Comparison of ENCODE assay signal across 1 cellular context in the genomic region with DNA sequence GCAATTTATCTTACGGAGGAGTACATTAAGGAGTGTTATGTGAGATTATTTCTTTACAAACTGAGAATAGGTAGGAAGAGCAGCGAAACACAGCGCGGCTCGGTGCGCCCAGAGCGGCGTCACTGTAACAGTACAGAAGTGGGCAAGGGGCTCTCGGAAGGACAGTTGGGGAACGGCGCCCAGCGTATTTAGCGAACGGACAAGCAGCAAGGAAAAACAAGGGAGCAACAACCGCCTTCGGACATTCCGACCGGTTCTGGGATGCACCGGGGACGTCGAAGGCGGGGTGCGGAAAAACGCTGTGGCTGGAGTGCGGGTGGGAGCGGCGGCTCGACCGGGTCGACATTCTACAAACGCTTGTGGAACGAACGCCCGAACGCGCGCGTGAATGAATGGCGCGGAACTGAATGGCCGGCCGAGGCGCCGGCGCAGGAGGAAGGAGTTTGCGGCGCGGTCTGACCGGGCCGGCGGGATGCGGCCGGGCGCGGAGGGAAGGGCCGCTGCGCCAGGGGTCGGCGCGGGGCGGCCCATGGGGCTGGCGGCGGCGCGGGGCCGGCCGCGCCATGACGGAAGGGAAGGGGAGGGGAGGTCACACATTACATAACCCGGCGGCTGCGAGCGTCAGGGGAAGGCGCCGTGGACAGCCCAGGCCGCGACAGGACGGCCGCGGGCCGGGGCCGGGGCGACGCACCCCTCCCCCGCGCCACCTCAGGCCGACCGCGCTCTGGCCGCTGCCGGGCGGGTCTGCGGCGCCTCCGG.
TF ChIP-seq lines count a peak whose summit lies in the region.

No MANE protein-coding gene starts in this region.

TF ChIP-seq in HepG2, 621 proteins besides CTCF, POLR2A, EP300 and RAD21 (continued from another document and continues in another):
- TF ChIP-seq ZNF746 (CRISPR knock-in tag; IDR thresholded peaks at IDR 0.05) (peak; percentile 18; the same call in 1 of the 2 replicates), ZNF567 (CRISPR knock-in tag; IDR thresholded peaks at IDR 0.05; ENCODE audit: borderline replicate concordance) (no peak), THYN1 (CRISPR knock-in tag; IDR thresholded peaks at IDR 0.05; ENCODE audit: borderline replicate concordance, low read depth) (no peak), ZNF616 (CRISPR knock-in tag; IDR thresholded peaks at IDR 0.05; ENCODE audit: low read depth) (peak; percentile 8; the same call in 1 of the 2 replicates), ATM (IDR thresholded peaks at IDR 0.05; ENCODE audit: borderline replicate concordance) (no peak), ZNF672 (CRISPR knock-in tag; IDR thresholded peaks at IDR 0.05) (no peak), ZNF563 (CRISPR knock-in tag; IDR thresholded peaks at IDR 0.05) (peak; percentile 2; the same call in 1 of the 2 replicates), ZNF839 (CRISPR knock-in tag; IDR thresholded peaks at IDR 0.05; ENCODE audit: borderline replicate concordance) (0 out of 2 replicates have a peak, but pooled peaks have one; percentile 65), XBP1 (CRISPR knock-in tag; IDR thresholded peaks at IDR 0.05) (no peak), ASH2L (IDR thresholded peaks at IDR 0.05; ENCODE audit: insufficient read length, low read depth, low read length) (peak; percentile 77), POLR2G (IDR thresholded peaks at IDR 0.05; ENCODE audit: low read depth, low read length) (peak; percentile 30; the same call in 1 of the 2 replicates), FOXO1 (CRISPR knock-in tag; IDR thresholded peaks at IDR 0.05) (peak; percentile 33; the same call in 1 of the 2 replicates), TGIF2 (CRISPR knock-in tag; IDR thresholded peaks at IDR 0.05) (no peak; the same call in 1 of the 2 replicates), ZBTB7A (CRISPR knock-in tag; IDR thresholded peaks at IDR 0.05) (0 out of 2 replicates have a peak, but pooled peaks have one; percentile 29), ZNF160 (CRISPR knock-in tag; IDR thresholded peaks at IDR 0.05) (no peak), ZNF441 (CRISPR knock-in tag; IDR thresholded peaks at IDR 0.05; ENCODE audit: borderline replicate concordance) (no peak), BRCA1 (CRISPR knock-in tag; IDR thresholded peaks at IDR 0.05) (0 out of 2 replicates have a peak, but pooled peaks have one; percentile 79), ARHGAP35 (CRISPR knock-in tag; IDR thresholded peaks at IDR 0.05; ENCODE audit: borderline replicate concordance) (no peak; the same call in 1 of the 2 replicates), HOXD1 (CRISPR knock-in tag; IDR thresholded peaks at IDR 0.05) (no peak), KLF9 (CRISPR knock-in tag; IDR thresholded peaks at IDR 0.05; ENCODE audit: low read depth) (no peak), RARA (CRISPR knock-in tag; IDR thresholded peaks at IDR 0.05) (peak; percentile 33; the same call in 1 of the 2 replicates), ISX (CRISPR knock-in tag; conservative IDR thresholded peaks at IDR 0.05) (no peak), FOXK1 (CRISPR knock-in tag; IDR thresholded peaks at IDR 0.05; ENCODE audit: borderline replicate concordance, low read depth) (peak; percentile 8; the same call in 1 of the 2 replicates), AKAP8 (CRISPR knock-in tag; IDR thresholded peaks at IDR 0.05) (no peak), CENPX (CRISPR knock-in tag; IDR thresholded peaks at IDR 0.05) (no peak), ZNF446 (CRISPR knock-in tag; IDR thresholded peaks at IDR 0.05) (0 out of 2 replicates have a peak, but pooled peaks have one; percentile 20), FLYWCH1 (CRISPR knock-in tag; IDR thresholded peaks at IDR 0.05) (no peak), MTA1 (CRISPR knock-in tag; IDR thresholded peaks at IDR 0.05; ENCODE audit: borderline replicate concordance) (no peak), HMG20A (CRISPR knock-in tag; IDR thresholded peaks at IDR 0.05; ENCODE audit: borderline replicate concordance) (no peak), MED1 (CRISPR knock-in tag; IDR thresholded peaks at IDR 0.05) (no peak), ZNF501 (CRISPR knock-in tag; IDR thresholded peaks at IDR 0.05) (peak; percentile 31; the same call in 1 of the 2 replicates), ZNF589 (CRISPR knock-in tag; conservative IDR thresholded peaks at IDR 0.05) (peak; percentile 79), FOXJ3 (CRISPR knock-in tag; IDR thresholded peaks at IDR 0.05; ENCODE audit: borderline replicate concordance) (no peak)
- TF ChIP-seq, protein P1, sequence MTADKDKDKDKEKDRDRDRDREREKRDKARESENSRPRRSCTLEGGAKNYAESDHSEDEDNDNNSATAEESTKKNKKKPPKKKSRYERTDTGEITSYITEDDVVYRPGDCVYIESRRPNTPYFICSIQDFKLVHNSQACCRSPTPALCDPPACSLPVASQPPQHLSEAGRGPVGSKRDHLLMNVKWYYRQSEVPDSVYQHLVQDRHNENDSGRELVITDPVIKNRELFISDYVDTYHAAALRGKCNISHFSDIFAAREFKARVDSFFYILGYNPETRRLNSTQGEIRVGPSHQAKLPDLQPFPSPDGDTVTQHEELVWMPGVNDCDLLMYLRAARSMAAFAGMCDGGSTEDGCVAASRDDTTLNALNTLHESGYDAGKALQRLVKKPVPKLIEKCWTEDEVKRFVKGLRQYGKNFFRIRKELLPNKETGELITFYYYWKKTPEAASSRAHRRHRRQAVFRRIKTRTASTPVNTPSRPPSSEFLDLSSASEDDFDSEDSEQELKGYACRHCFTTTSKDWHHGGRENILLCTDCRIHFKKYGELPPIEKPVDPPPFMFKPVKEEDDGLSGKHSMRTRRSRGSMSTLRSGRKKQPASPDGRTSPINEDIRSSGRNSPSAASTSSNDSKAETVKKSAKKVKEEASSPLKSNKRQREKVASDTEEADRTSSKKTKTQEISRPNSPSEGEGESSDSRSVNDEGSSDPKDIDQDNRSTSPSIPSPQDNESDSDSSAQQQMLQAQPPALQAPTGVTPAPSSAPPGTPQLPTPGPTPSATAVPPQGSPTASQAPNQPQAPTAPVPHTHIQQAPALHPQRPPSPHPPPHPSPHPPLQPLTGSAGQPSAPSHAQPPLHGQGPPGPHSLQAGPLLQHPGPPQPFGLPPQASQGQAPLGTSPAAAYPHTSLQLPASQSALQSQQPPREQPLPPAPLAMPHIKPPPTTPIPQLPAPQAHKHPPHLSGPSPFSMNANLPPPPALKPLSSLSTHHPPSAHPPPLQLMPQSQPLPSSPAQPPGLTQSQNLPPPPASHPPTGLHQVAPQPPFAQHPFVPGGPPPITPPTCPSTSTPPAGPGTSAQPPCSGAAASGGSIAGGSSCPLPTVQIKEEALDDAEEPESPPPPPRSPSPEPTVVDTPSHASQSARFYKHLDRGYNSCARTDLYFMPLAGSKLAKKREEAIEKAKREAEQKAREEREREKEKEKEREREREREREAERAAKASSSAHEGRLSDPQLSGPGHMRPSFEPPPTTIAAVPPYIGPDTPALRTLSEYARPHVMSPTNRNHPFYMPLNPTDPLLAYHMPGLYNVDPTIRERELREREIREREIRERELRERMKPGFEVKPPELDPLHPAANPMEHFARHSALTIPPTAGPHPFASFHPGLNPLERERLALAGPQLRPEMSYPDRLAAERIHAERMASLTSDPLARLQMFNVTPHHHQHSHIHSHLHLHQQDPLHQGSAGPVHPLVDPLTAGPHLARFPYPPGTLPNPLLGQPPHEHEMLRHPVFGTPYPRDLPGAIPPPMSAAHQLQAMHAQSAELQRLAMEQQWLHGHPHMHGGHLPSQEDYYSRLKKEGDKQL (CRISPR knock-in tag; IDR thresholded peaks at IDR 0.05; ENCODE audit: low read depth) = no peak
- TF ChIP-seq, protein P2, sequence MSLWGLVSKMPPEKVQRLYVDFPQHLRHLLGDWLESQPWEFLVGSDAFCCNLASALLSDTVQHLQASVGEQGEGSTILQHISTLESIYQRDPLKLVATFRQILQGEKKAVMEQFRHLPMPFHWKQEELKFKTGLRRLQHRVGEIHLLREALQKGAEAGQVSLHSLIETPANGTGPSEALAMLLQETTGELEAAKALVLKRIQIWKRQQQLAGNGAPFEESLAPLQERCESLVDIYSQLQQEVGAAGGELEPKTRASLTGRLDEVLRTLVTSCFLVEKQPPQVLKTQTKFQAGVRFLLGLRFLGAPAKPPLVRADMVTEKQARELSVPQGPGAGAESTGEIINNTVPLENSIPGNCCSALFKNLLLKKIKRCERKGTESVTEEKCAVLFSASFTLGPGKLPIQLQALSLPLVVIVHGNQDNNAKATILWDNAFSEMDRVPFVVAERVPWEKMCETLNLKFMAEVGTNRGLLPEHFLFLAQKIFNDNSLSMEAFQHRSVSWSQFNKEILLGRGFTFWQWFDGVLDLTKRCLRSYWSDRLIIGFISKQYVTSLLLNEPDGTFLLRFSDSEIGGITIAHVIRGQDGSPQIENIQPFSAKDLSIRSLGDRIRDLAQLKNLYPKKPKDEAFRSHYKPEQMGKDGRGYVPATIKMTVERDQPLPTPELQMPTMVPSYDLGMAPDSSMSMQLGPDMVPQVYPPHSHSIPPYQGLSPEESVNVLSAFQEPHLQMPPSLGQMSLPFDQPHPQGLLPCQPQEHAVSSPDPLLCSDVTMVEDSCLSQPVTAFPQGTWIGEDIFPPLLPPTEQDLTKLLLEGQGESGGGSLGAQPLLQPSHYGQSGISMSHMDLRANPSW (CRISPR knock-in tag; IDR thresholded peaks at IDR 0.05; ENCODE audit: borderline replicate concordance) = no peak
- TF ChIP-seq, protein P3, sequence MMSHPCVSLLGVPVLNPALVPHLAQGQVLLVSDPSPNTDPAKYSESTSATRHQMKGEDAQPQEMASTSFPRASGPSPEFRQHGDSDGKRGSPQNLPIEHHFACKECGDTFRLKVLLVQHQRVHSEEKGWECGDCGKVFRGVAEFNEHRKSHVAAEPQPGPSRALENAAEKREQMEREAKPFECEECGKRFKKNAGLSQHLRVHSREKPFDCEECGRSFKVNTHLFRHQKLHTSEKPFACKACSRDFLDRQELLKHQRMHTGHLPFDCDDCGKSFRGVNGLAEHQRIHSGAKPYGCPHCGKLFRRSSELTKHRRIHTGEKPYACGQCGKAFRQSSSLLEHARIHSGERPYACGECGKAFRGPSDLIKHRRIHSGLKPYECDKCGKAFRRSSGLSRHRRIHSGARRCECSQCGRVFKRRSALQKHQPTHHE (CRISPR knock-in tag; IDR thresholded peaks at IDR 0.05; ENCODE audit: borderline replicate concordance) = peak; percentile 69; the same call in 1 of the 2 replicates
- TF ChIP-seq, protein P4, sequence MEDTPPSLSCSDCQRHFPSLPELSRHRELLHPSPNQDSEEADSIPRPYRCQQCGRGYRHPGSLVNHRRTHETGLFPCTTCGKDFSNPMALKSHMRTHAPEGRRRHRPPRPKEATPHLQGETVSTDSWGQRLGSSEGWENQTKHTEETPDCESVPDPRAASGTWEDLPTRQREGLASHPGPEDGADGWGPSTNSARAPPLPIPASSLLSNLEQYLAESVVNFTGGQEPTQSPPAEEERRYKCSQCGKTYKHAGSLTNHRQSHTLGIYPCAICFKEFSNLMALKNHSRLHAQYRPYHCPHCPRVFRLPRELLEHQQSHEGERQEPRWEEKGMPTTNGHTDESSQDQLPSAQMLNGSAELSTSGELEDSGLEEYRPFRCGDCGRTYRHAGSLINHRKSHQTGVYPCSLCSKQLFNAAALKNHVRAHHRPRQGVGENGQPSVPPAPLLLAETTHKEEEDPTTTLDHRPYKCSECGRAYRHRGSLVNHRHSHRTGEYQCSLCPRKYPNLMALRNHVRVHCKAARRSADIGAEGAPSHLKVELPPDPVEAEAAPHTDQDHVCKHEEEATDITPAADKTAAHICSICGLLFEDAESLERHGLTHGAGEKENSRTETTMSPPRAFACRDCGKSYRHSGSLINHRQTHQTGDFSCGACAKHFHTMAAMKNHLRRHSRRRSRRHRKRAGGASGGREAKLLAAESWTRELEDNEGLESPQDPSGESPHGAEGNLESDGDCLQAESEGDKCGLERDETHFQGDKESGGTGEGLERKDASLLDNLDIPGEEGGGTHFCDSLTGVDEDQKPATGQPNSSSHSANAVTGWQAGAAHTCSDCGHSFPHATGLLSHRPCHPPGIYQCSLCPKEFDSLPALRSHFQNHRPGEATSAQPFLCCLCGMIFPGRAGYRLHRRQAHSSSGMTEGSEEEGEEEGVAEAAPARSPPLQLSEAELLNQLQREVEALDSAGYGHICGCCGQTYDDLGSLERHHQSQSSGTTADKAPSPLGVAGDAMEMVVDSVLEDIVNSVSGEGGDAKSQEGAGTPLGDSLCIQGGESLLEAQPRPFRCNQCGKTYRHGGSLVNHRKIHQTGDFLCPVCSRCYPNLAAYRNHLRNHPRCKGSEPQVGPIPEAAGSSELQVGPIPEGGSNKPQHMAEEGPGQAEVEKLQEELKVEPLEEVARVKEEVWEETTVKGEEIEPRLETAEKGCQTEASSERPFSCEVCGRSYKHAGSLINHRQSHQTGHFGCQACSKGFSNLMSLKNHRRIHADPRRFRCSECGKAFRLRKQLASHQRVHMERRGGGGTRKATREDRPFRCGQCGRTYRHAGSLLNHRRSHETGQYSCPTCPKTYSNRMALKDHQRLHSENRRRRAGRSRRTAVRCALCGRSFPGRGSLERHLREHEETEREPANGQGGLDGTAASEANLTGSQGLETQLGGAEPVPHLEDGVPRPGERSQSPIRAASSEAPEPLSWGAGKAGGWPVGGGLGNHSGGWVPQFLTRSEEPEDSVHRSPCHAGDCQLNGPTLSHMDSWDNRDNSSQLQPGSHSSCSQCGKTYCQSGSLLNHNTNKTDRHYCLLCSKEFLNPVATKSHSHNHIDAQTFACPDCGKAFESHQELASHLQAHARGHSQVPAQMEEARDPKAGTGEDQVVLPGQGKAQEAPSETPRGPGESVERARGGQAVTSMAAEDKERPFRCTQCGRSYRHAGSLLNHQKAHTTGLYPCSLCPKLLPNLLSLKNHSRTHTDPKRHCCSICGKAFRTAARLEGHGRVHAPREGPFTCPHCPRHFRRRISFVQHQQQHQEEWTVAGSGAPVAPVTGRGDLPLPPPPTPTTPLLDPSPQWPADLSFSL (CRISPR knock-in tag; IDR thresholded peaks at IDR 0.05) = no peak
- TF ChIP-seq, protein P5, sequence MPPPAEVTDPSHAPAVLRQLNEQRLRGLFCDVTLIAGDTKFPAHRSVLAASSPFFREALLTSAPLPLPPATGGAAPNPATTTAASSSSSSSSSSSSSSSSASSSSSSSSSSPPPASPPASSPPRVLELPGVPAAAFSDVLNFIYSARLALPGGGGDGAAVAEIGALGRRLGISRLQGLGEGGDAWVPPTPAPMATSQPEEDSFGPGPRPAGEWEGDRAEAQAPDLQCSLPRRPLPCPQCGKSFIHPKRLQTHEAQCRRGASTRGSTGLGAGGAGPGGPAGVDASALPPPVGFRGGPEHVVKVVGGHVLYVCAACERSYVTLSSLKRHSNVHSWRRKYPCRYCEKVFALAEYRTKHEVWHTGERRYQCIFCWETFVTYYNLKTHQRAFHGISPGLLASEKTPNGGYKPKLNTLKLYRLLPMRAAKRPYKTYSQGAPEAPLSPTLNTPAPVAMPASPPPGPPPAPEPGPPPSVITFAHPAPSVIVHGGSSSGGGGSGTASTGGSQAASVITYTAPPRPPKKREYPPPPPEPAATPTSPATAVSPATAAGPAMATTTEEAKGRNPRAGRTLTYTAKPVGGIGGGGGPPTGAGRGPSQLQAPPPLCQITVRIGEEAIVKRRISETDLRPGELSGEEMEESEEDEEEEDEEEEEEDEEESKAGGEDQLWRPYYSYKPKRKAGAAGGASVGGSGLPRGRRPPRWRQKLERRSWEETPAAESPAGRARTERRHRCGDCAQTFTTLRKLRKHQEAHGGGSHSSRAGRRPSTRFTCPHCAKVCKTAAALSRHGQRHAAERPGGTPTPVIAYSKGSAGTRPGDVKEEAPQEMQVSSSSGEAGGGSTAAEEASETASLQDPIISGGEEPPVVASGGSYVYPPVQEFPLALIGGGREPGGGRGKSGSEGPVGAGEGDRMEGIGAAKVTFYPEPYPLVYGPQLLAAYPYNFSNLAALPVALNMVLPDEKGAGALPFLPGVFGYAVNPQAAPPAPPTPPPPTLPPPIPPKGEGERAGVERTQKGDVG (CRISPR knock-in tag; IDR thresholded peaks at IDR 0.05; ENCODE audit: borderline replicate concordance) = no peak
